In the genomic region with DNA sequence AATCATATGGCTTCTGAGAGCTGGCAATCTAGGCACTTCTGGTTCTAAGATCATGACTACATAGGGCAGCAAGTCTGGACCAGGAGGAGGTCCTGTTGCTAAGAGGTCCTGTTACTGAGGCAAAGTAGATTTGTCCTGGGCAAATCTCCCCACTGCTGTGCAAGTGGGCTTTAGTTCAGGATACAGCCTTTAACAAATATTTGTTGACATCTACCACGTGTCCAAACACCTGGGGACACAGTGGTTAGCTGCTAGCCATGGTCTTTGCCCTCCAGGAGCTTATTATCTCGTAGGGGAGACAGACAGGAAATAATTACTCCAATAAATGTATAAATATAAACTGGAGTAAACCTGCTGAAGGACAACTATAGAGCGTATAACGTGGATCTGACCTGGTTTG, we compare ENCODE assay signal across 16 cellular contexts. TPM values are rescaled to one million over a fixed set of nuclear protein-coding genes. Genes with fewer than 3 reads are reported as not detected.
DNase-seq lines count a peak whose midpoint lies in the region; ATAC-seq and TF ChIP-seq lines count a peak whose summit lies in the region.
"Had no signal": no experiment of that assay in that cellular context is flagged by ENCODE, and none has a peak within 500 bp of the region (broad histone marks: within the 10 kb centered on the region; RNA-seq: fewer than 3 reads in every experiment).

No MANE protein-coding gene starts in this region.

- no peaks in the 10 kb centered on the region for H3K9me2 ChIP-seq in PC-9 (ENCODE audit: insufficient read depth)

- H3F3A ChIP-seq in PC-9 (ENCODE audit: insufficient read depth, low read depth) = peaks cover 65% of the 10 kb centered on the region

- no peak for ATAC-seq in CD4-positive, alpha-beta T cell (ENCODE audit: poor library complexity)
- ATAC-seq in foreskin keratinocyte = no peak

- H3K4me1 ChIP-seq in PC-9 (replicated peaks; ENCODE audit: insufficient read depth) (peaks cover 59% of the 10 kb centered on the region), foreskin keratinocyte (peaks cover 33% of the 10 kb centered on the region)

- peaks cover 32% of the 10 kb centered on the region for H3K4me1 Mint-ChIP-seq in CD4-positive, alpha-beta T cell (ENCODE audit: low read depth)
- H3K4me1 Mint-ChIP-seq in neural crest cell (peaks cover 33% of the 10 kb centered on the region), nephron progenitor cell (peaks cover 45% of the 10 kb centered on the region)

- H3K36me3 Mint-ChIP-seq in CD4-positive, alpha-beta T cell (ENCODE audit: low read depth) = no peaks in the 10 kb centered on the region
- H3K36me3 Mint-ChIP-seq in neural crest cell (ENCODE audit: low read depth) = no peaks in the 10 kb centered on the region
- no peaks in the 10 kb centered on the region for H3K36me3 Mint-ChIP-seq in nephron progenitor cell (ENCODE audit: low read depth)
- H3K36me3 Mint-ChIP-seq: activated naive CD4-positive, alpha-beta T cell treated with anti-CD3 and anti-CD28 coated beads, Interleukin-2, amount 50 U/mL, for 24 hours had no signal

- H3K27ac ChIP-seq in CD4-positive, alpha-beta T cell (ENCODE audit: low read depth, low read length) = no peak overlapping the region
- H3K27ac ChIP-seq in PC-9 (peak overlapping the region; percentile 96), foreskin keratinocyte (peak overlapping the region; percentile 73)
- H3K27ac ChIP-seq: testis had no signal

- TF ChIP-seq CTCF in CD4-positive, alpha-beta T cell (IDR thresholded peaks at IDR 0.05) = no peak
- TF ChIP-seq CTCF in PC-9 (conservative IDR thresholded peaks at IDR 0.05) = no peak
- TF ChIP-seq CTCF in foreskin keratinocyte (conservative IDR thresholded peaks at IDR 0.05) = no peak
- no peak for TF ChIP-seq CTCF in neural crest cell (conservative IDR thresholded peaks at IDR 0.05)
- no peak for TF ChIP-seq CTCF in nephron progenitor cell (IDR thresholded peaks at IDR 0.05)

- POLR2A ChIA-PET in CD4-positive, alpha-beta T cell (lab: Charles Lee) = interaction anchor here (1.1 kb wide), 1 partner anchor 55 kb away, joined by 4 read pairs; the partner anchor contains the start of gene POGZ
- POLR2A ChIA-PET in PC-9 (lab: Charles Lee; ENCODE audit: unreplicated experiment) = interaction anchor here (0.6 kb wide), 1 partner anchor 203 kb away, joined by 4 read pairs; no protein-coding TSS in a partner anchor

- H3K9me3 ChIP-seq in CD4-positive, alpha-beta T cell (ENCODE audit: control insufficient read depth, low read length) = no peaks in the 10 kb centered on the region
- H3K9me3 ChIP-seq in PC-9 (ENCODE audit: insufficient read depth, low read depth) = no peaks in the 10 kb centered on the region
- H3K9me3 ChIP-seq: testis had no signal

- 0 out of 2 replicates have a peak, but pooled peaks cover 6% of the 10 kb centered on the region for H3K36me3 ChIP-seq in PC-9 (ENCODE audit: low read depth)

- H3K79me2 ChIP-seq in PC-9 (ENCODE audit: low read depth) = peaks cover 53% of the 10 kb centered on the region

- no peaks in the 10 kb centered on the region for H3K9me3 Mint-ChIP-seq in CD4-positive, alpha-beta T cell
- no peaks in the 10 kb centered on the region for H3K9me3 Mint-ChIP-seq in neural crest cell
- no peaks in the 10 kb centered on the region for H3K9me3 Mint-ChIP-seq in nephron progenitor cell
- H3K9me3 Mint-ChIP-seq: activated naive CD4-positive, alpha-beta T cell treated with anti-CD3 and anti-CD28 coated beads, Interleukin-2, amount 50 U/mL, for 24 hours had no signal

- BruUV-seq in PC-9 (replicated peaks; lab: Mats Ljungman, UMichigan) = no TSS peak

- no peak for DNase-seq in CD4-positive, alpha-beta T cell
- peak in 1 of 2 experiments; percentile 41 for DNase-seq in PC-9
- DNase-seq in foreskin keratinocyte = no peak
- no peak for DNase-seq in neural crest cell (ENCODE audit: low read depth, low spot score)
- no peak for DNase-seq in DMS153 treated with DMSO at 0.1 percent for 48 hours (lab: John Stamatoyannopoulos, UW; ENCODE audit: unreplicated experiment)
- DNase-seq in DMS 273 (lab: John Stamatoyannopoulos, UW; ENCODE audit: unreplicated experiment) = no peak
- no peak for DNase-seq in occipital lobe (lab: John Stamatoyannopoulos, UW)
- no peak for DNase-seq in nephron progenitor cell
- DNase-seq: activated CD4-positive, alpha-beta T cell treated with anti-CD3 and anti-CD28 coated beads for 4 hours; activated T-cell treated with anti-CD3 and anti-CD28 coated beads for 4 hours; MV-4-11; NK-92 treated with Interleukin-12 subunit alpha and Interleukin-12 subunit beta, amount 100 ng/mL, for 24 hours; SIG-M5; stimulated activated CD4-positive, alpha-beta T cell treated with anti-CD3 and anti-CD28 coated beads, Interleukin-2, amount 100 ng/mL, for 24 hours; testis had no signal

- H3K4me3 Mint-ChIP-seq in CD4-positive, alpha-beta T cell = peak overlapping the region; percentile 43
- peak overlapping the region; percentile 25 for H3K4me3 Mint-ChIP-seq in neural crest cell
- no peak overlapping the region for H3K4me3 Mint-ChIP-seq in nephron progenitor cell
- H3K4me3 Mint-ChIP-seq: activated naive CD4-positive, alpha-beta T cell treated with anti-CD3 and anti-CD28 coated beads, Interleukin-2, amount 50 U/mL, for 24 hours had no signal

- H3K4me3 ChIP-seq in PC-9 = peak overlapping the region; percentile 62
- H3K4me3 ChIP-seq: testis had no signal

- CTCF ChIA-PET in CD4-positive, alpha-beta T cell (lab: Charles Lee) = no interaction called here
- CTCF ChIA-PET in PC-9 (lab: Charles Lee) = interaction anchor here (0.6 kb wide), 1 partner anchor 25 kb away, joined by 3 read pairs; no protein-coding TSS in a partner anchor

- 0 out of 2 replicates have a peak overlapping the region, but pooled peaks have one; percentile 39 for H2AFZ ChIP-seq in PC-9

- peak overlapping the region; percentile 97 for H3K4me2 ChIP-seq in PC-9

- intact Hi-C loops in CD4-positive, alpha-beta T cell (cut with DNase I, micrococcal nuclease) = loop anchor here in 1 of 2 experiments (5.0 kb wide), 1 partner anchor 57 kb away; the partner anchor contains the start of gene POGZ
- intact Hi-C loops in PC-9 (cut with micrococcal nuclease; ENCODE audit: unreplicated experiment) = loop anchor here (1.0 to 5.0 kb wide), 2 partner anchors 41 to 317 kb away; partner anchors contain the start of gene PIP5K1A

- H3K27me3 ChIP-seq in CD4-positive, alpha-beta T cell (ENCODE audit: control insufficient read depth, insufficient read depth, low read length) = no peaks in the 10 kb centered on the region
- H3K27me3 ChIP-seq in PC-9 (ENCODE audit: insufficient read depth, low read depth) = no peaks in the 10 kb centered on the region
- no peaks in the 10 kb centered on the region for H3K27me3 ChIP-seq in foreskin keratinocyte
- H3K27me3 ChIP-seq: testis had no signal

- H3K27me3 Mint-ChIP-seq in CD4-positive, alpha-beta T cell = no peaks in the 10 kb centered on the region
- H3K27me3 Mint-ChIP-seq in neural crest cell (ENCODE audit: low read depth) (peaks cover 21% of the 10 kb centered on the region), nephron progenitor cell (ENCODE audit: low read depth, poor library complexity) (peaks cover 28% of the 10 kb centered on the region)
- H3K27me3 Mint-ChIP-seq: activated naive CD4-positive, alpha-beta T cell treated with anti-CD3 and anti-CD28 coated beads, Interleukin-2, amount 50 U/mL, for 24 hours had no signal

- no peak overlapping the region for H3K27ac Mint-ChIP-seq in CD4-positive, alpha-beta T cell
- H3K27ac Mint-ChIP-seq in neural crest cell (ENCODE audit: unreplicated experiment) = no peak overlapping the region
- H3K27ac Mint-ChIP-seq in nephron progenitor cell = no peak overlapping the region
- H3K27ac Mint-ChIP-seq: activated naive CD4-positive, alpha-beta T cell treated with anti-CD3 and anti-CD28 coated beads, Interleukin-2, amount 50 U/mL, for 24 hours had no signal

- H4K20me1 ChIP-seq in PC-9 (ENCODE audit: insufficient read depth) = no peaks in the 10 kb centered on the region

RNA-seq across cellular contexts. Expression of gene CGN, which starts 3.2 kb away (rescaled TPM):
- total RNA-seq in CD4-positive, alpha-beta T cell = under 1 TPM; 0.08 to 0.28 TPM
- total RNA-seq in PC-9 (2021) (30.3 and 31.1 TPM in 2 replicates), foreskin keratinocyte (3.6 and 4.2 TPM in 2 replicates), neural crest cell (6.7 and 7.2 TPM in 2 replicates), occipital lobe (3.1 TPM)
- 2.4 and 2.9 TPM in 2 replicates for polyA plus RNA-seq in foreskin keratinocyte

RNA-seq across cellular contexts. Expression of gene TUFT1, which starts 25.7 kb away (rescaled TPM):
- 1 to 10 TPM; 7.2 to 9.6 TPM for total RNA-seq in CD4-positive, alpha-beta T cell
- 35.3 and 40.2 TPM in 2 replicates for total RNA-seq in PC-9 (2021)
- total RNA-seq in foreskin keratinocyte = 38.8 and 59.9 TPM in 2 replicates
- 28.0 and 41.0 TPM in 2 replicates for polyA plus RNA-seq in foreskin keratinocyte
- total RNA-seq in neural crest cell = 7.5 TPM in 2 replicates
- total RNA-seq in occipital lobe = 8.4 TPM

RNA-seq across cellular contexts. Expression of gene POGZ, which starts 55.1 kb away (rescaled TPM):
- 10 to 100 TPM; 97.8 to 99.4 TPM for total RNA-seq in CD4-positive, alpha-beta T cell
- 63.3 and 71.0 TPM in 2 replicates for total RNA-seq in PC-9 (2021)
- 29.5 and 29.6 TPM in 2 replicates for total RNA-seq in foreskin keratinocyte
- polyA plus RNA-seq in foreskin keratinocyte = 5.1 and 6.1 TPM in 2 replicates
- 145 and 158 TPM in 2 replicates for total RNA-seq in neural crest cell
- 37.3 TPM for total RNA-seq in occipital lobe
